Comparison of ENCODE assay signal across 19 cellular contexts in the genomic region with DNA sequence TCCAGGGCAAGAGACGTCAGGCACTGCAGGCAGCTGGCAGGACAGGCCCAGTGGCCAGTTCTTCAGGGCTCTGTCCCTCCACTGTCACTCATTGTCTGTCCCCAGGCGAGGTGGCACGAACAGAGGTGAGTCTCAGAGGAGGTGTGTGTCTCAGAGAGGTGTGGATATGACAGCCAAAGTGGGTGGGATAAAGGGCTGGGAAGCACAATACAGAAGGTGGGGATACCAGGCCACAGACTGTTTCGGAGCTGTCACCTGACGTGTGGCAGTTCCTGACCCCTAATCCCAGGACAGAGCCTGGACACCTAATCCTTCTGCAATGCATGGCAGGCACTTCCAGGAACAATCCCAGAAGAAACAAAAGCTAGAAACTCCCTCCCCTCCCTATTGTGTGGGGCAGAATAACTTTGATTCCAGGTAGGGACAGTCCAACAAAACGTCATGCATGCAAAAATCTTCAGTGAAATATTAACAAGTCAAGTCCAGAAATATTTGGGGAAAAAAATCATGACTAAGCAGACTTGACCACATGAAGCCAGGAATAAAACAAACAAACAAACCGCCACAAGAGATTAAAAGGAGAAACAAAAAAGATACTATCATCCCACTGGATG. TPM values are rescaled to one million over a fixed set of nuclear protein-coding genes. Genes with fewer than 3 reads are reported as not detected.
DNase-seq lines count a peak whose midpoint lies in the region; ATAC-seq, FAIRE-seq and TF ChIP-seq lines count a peak whose summit lies in the region.
"Had no signal": no experiment of that assay in that cellular context is flagged by ENCODE, and none has a peak within 500 bp of the region (broad histone marks: within the 10 kb centered on the region; RNA-seq: fewer than 3 reads in every experiment).

No MANE protein-coding gene starts in this region.

- H3K27me3 ChIP-seq in PC-9 (ENCODE audit: insufficient read depth, low read depth) (no peaks in the 10 kb centered on the region), pancreas (no peaks in the 10 kb centered on the region), transverse colon (no peaks in the 10 kb centered on the region)
- H3K27me3 ChIP-seq: ascending aorta had no signal

- BruUV-seq in PC-9 (replicated peaks; lab: Mats Ljungman, UMichigan) = no TSS peak

- H3K36me3 ChIP-seq in PC-9 (ENCODE audit: low read depth) = no peaks in the 10 kb centered on the region
- H3K36me3 ChIP-seq in pancreas = no peaks in the 10 kb centered on the region
- H3K36me3 ChIP-seq in transverse colon = no peaks in the 10 kb centered on the region
- H3K36me3 ChIP-seq: ascending aorta had no signal

- peak overlapping the region; percentile 28 for H3K4me2 ChIP-seq in PC-9

- in situ Hi-C loops in transverse colon (cut with MboI; ENCODE audit: low pct_ligation_motif_present in 1 of 4, low pct_unique_long_range_greater_than_20kb in 1 of 4, low sequenced_read_pairs in 3 of 4) = no loop called here

- DNase-seq in ELR (ENCODE audit: low read depth) (peak; percentile 24), PC-9 (peak; percentile 58 to 76), fibroblast of pulmonary artery (ENCODE audit: low read depth) (peak; percentile 45), pancreas (peak in 2 of 6 donors; percentile 16 to 29), NCI-H748 (lab: John Stamatoyannopoulos, UW; ENCODE audit: unreplicated experiment) (no peak), coronary artery (ENCODE audit: low spot score) (no peak), transverse colon (no peak)
- DNase-seq: activated CD8-positive, alpha-beta T cell treated with anti-CD3 and anti-CD28 coated beads for 36 hours; activated effector memory CD4-positive, alpha-beta T cell treated with Interleukin-2 at 50 U/mL for 16 hours; DMS 273 treated with DMSO at 0.1 percent for 48 hours; NCI-H1092; posterior cingulate gyrus; substantia nigra had no signal

- intact Hi-C loops in PC-9 (cut with micrococcal nuclease; ENCODE audit: unreplicated experiment) = loop anchor here (5.0 kb wide), 2 partner anchors 40 to 130 kb away; partner anchors contain the start of gene FMC1
- intact Hi-C loops in pancreas (cut with DNase I) = no loop called here
- intact Hi-C loops in transverse colon (cut with DNase I; ENCODE audit: low total_unique reads) = no loop called here

- POLR2A ChIA-PET in PC-9 (lab: Charles Lee; ENCODE audit: unreplicated experiment) = interaction anchor here (0.6 kb wide), 3 partner anchors 61 to 680 kb away, joined by 4 to 5 read pairs (median 5); no protein-coding TSS in a partner anchor

- CTCF ChIA-PET in PC-9 (lab: Charles Lee) = interaction anchor here (0.6 to 1.2 kb wide), 3 partner anchors 37 to 1234 kb away, joined by 4 to 13 read pairs (median 10); no protein-coding TSS in a partner anchor

- no peaks in the 10 kb centered on the region for H4K20me1 ChIP-seq in PC-9 (ENCODE audit: insufficient read depth)

- peak in 3 of 4 donors; percentile 75 to 94 (median 90) for ATAC-seq in pancreas
- no peak for ATAC-seq in GM21737 (IDR thresholded peaks at IDR 0.05; ENCODE audit: unreplicated experiment)
- ATAC-seq: activated CD8-positive, alpha-beta T cell treated with anti-CD3 and anti-CD28 coated beads for 36 hours had no signal

- H3K4me3 ChIP-seq in PC-9 (no peak overlapping the region), fibroblast of pulmonary artery (replicated peaks; ENCODE audit: low read depth, low read length) (no peak overlapping the region), pancreas (no peak overlapping the region), coronary artery (no peak overlapping the region), transverse colon (no peak overlapping the region)
- H3K4me3 ChIP-seq: ascending aorta had no signal

- 39 to 44% methylated on average over 7 of the region's 7 CpGs for WGBS in pancreas, 2 donors
- WGBS in transverse colon (ENCODE audit: low coverage in 1 of 2), 2 donors = 71 to 73% methylated on average over 1 to 7 of the region's 7 CpGs

- H3K4me1 ChIP-seq in PC-9 (replicated peaks; ENCODE audit: insufficient read depth) (peaks cover 12% of the 10 kb centered on the region), pancreas (peaks cover 0 to 12% (median 0%) of the 10 kb centered on the region in 3 donors), transverse colon (peaks cover 0 to 7% (median 2%) of the 10 kb centered on the region in 4 donors)
- H3K4me1 ChIP-seq: ascending aorta had no signal

- no peak for TF ChIP-seq POLR2A in transverse colon (IDR thresholded peaks at IDR 0.05)

- H3K79me2 ChIP-seq in PC-9 (ENCODE audit: low read depth) = no peaks in the 10 kb centered on the region

- no peak for FAIRE-seq in pancreas (lab: Jason Lieb, UNC)

- no peak for TF ChIP-seq EP300 in transverse colon (IDR thresholded peaks at IDR 0.05; ENCODE audit: low read depth)

- H3F3A ChIP-seq in PC-9 (ENCODE audit: insufficient read depth, low read depth) = peaks cover 8% of the 10 kb centered on the region; the same call in 1 of the 2 replicates

- peak overlapping the region; percentile 25 for H3K27ac ChIP-seq in PC-9
- H3K27ac ChIP-seq in pancreas = peak overlapping the region in 2 of 4 donors; percentile 67 to 71
- no peak overlapping the region for H3K27ac ChIP-seq in coronary artery
- H3K27ac ChIP-seq in transverse colon = no peak overlapping the region
- H3K27ac ChIP-seq: ascending aorta had no signal

- H3K9me2 ChIP-seq in PC-9 (ENCODE audit: insufficient read depth) = no peaks in the 10 kb centered on the region

- TF ChIP-seq CTCF in PC-9 (conservative IDR thresholded peaks at IDR 0.05) (no peak), fibroblast of pulmonary artery (IDR thresholded peaks at IDR 0.05; ENCODE audit: low read length, missing control alignments) (no peak), pancreas (IDR thresholded peaks at IDR 0.05) (no peak), coronary artery (IDR thresholded peaks at IDR 0.05) (no peak), transverse colon (IDR thresholded peaks at IDR 0.05) (no peak)

- no peaks in the 10 kb centered on the region for H3K9me3 ChIP-seq in PC-9 (ENCODE audit: insufficient read depth, low read depth)
- H3K9me3 ChIP-seq in pancreas = no peaks in the 10 kb centered on the region
- H3K9me3 ChIP-seq in transverse colon = no peaks in the 10 kb centered on the region

- peak overlapping the region; percentile 50 for H2AFZ ChIP-seq in PC-9

RNA-seq across cellular contexts. Expression of gene KLRG2, which starts 11.6 kb away (rescaled TPM):
- total RNA-seq in PC-9 (2021) (0.37 and 0.48 TPM in 2 replicates), pancreas (1 to 10 TPM in 1 of 6 donors, under 1 TPM in 3, not detected in 2; 0.12 to 1.9 (median 0.14) TPM), transverse colon (not detected)
- under 1 TPM in 1 of 2 donors, not detected in 1; 0.02 TPM for polyA plus RNA-seq in pancreas
- total RNA-seq: ascending aorta, glomerular endothelial cell, HT1080 had no signal

RNA-seq across cellular contexts. Expression of gene CLEC2L, which starts 51.6 kb away (rescaled TPM):
- total RNA-seq in PC-9 (2021) = not detected in 2 replicates
- not detected for total RNA-seq in pancreas
- polyA plus RNA-seq in pancreas = not detected
- 10 to 100 TPM in 1 of 4 donors, not detected in 3; 17.3 TPM for total RNA-seq in transverse colon
- total RNA-seq: activated CD8-positive, alpha-beta T cell treated with anti-CD3 and anti-CD28 coated beads for 36 hours; ascending aorta; glomerular endothelial cell; HT1080; mucosa of gallbladder; SK-MEL-5 had no signal

Comparison
In these comparisons a context has a peak if more than half of its experiments do, and no peak if none do; other contexts are left out.
1. DNase-seq: peak in ELR (single experiment), PC-9 (2 of 2) and fibroblast of pulmonary artery (single experiment); none in NCI-H748 (single experiment), coronary artery (single experiment) and transverse colon (single experiment).